9 cellular contexts compared by ENCODE assay signal in genomic region chr3:18828637-18829036, GRCh38.
ATAC-seq and TF ChIP-seq lines count a peak whose summit lies in the region.
"Had no signal": no experiment of that assay in that cellular context is flagged by ENCODE, and none has a peak within 500 bp of the region (broad histone marks: within the 10 kb centered on the region; RNA-seq: fewer than 3 reads in every experiment).

No MANE protein-coding gene starts in this region.

- CTCF ChIA-PET in HEK293 (lab: Yijun Ruan, JAX), result no interaction called here

- no peaks in the 10 kb centered on the region for H3K4me1 ChIP-seq in HEK293 (ENCODE audit: control insufficient read depth, insufficient read depth, low read length)
- H3K4me1 ChIP-seq: A549, BE2C, Caco-2 had no signal

- H3K9me3 ChIP-seq in HEK293 (ENCODE audit: control insufficient read depth, insufficient read depth, low read depth, low read length), result no peaks in the 10 kb centered on the region
- H3K9me3 ChIP-seq: A549; BE2C; BLaER1; BLaER1 treated with 17β-estradiol and CSF1 and Interleukin-3, amounts not matched to agents 10 nM and 100 nM; Caco-2 had no signal

- no peak overlapping the region for H3K27ac ChIP-seq in HEK293 (ENCODE audit: extremely low read depth, low read depth, low read length)
- H3K27ac ChIP-seq: 22Rv1; A549; BLaER1; BLaER1 treated with 17β-estradiol and CSF1 and Interleukin-3, amounts not matched to agents 10 nM and 100 nM; C4-2B had no signal

- POLR2A ChIA-PET in HEK293 (lab: Yijun Ruan, JAX), result no interaction called here

- no peaks in the 10 kb centered on the region for H3K36me3 ChIP-seq in HEK293 (ENCODE audit: control insufficient read depth in 2 of 2, insufficient read depth in 1 of 2, low read length in 2 of 2)
- H3K36me3 ChIP-seq: BE2C; BLaER1; BLaER1 treated with 17β-estradiol and CSF1 and Interleukin-3, amounts not matched to agents 10 nM and 100 nM had no signal

- no peak for ATAC-seq in GM21526 (IDR thresholded peaks at IDR 0.05; ENCODE audit: low FRiP score, unreplicated experiment)
- ATAC-seq: A549 had no signal

- no peak for TF ChIP-seq CTCF in HEK293 (tag by site-specific recombination; IDR thresholded peaks at IDR 0.05)

- no peak overlapping the region for H3K4me3 ChIP-seq in HEK293 (ENCODE audit: low read depth, low read length)
- H3K4me3 ChIP-seq: A549; BLaER1; BLaER1 treated with 17β-estradiol and CSF1 and Interleukin-3, amounts not matched to agents 10 nM and 100 nM had no signal

TF ChIP-seq in HEK293, 187 proteins besides CTCF, POLR2A, EP300 and RAD21:
- TF ChIP-seq ZNF555 (tag by site-specific recombination; conservative IDR thresholded peaks at IDR 0.05) (no peak), WT1 (tag by site-specific recombination; IDR thresholded peaks at IDR 0.05) (no peak), ZNF510 (tag by site-specific recombination; IDR thresholded peaks at IDR 0.05; ENCODE audit: insufficient replicate concordance) (peak; percentile 98)
TF ChIP-seq in HEK293: peak in this region for 1.
